Comparison of ENCODE assay signal across 30 cellular contexts in the genomic region with DNA sequence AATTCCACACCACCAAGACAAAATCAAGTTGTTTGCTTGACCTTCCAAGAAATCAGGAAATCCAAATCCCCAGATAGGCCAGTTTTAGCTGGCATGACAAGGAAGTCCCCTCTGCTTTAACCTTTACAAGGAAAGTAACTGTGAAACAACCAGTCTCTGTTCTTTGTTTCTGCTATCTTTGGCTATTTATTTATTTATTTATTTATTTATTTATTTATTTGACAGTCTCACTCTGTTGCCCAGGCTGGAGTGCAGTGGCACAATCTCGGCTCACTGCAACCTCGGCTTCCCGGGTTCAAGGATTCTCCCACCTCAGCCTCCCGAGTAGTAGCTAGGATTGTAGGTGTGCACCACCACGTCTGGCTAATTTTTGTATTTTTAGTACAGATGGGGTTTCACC. TPM values are rescaled to one million over a fixed set of nuclear protein-coding genes. Genes with fewer than 3 reads are reported as not detected.
A peak's percentile ranks its signal among the peaks of the same experiment; 100 is the strongest.
DNase-seq lines count a peak whose midpoint lies in the region; ATAC-seq, FAIRE-seq and TF ChIP-seq lines count a peak whose summit lies in the region.
"Had no signal": no experiment of that assay in that cellular context is flagged by ENCODE, and none has a peak within 500 bp of the region (broad histone marks: within the 10 kb centered on the region; RNA-seq: fewer than 3 reads in every experiment).

No MANE protein-coding gene starts in this region.

- CTCF ChIA-PET in A549 (lab: Yijun Ruan, JAX): interaction anchor here (1.0 to 3.3 kb wide), 3 partner anchors 50 to 179 kb away, joined by 3 to 11 read pairs (median 4); no protein-coding TSS in a partner anchor
- CTCF ChIA-PET in HEK293 (lab: Yijun Ruan, JAX): no interaction called here

- H3K36me3 Mint-ChIP-seq in dendritic cell treated with granulocyte-macrophage colony-stimulating factor and Interleukin-4, amounts not matched to agents 40 ng/mL and 50 ng/mL, for 4 days (ENCODE audit: low read depth): no peaks in the 10 kb centered on the region
- H3K36me3 Mint-ChIP-seq: CD4-positive, alpha-beta memory T cell; CD4-positive, CD25-positive, alpha-beta regulatory T cell; CD8-positive, alpha-beta memory T cell had no signal

- no peak for FAIRE-seq in A549 (lab: Jason Lieb, UNC)
- FAIRE-seq: GM12878, GM12892, GM18507 had no signal

- H3K4me3 Mint-ChIP-seq in dendritic cell treated with granulocyte-macrophage colony-stimulating factor and Interleukin-4, amounts not matched to agents 40 ng/mL and 50 ng/mL, for 4 days: no peak overlapping the region
- H3K4me3 Mint-ChIP-seq: CD14-positive monocyte; CD4-positive, alpha-beta memory T cell; CD4-positive, CD25-positive, alpha-beta regulatory T cell; CD8-positive, alpha-beta memory T cell had no signal

- no peak for ATAC-seq in A549
- ATAC-seq in right cardiac atrium: no peak
- ATAC-seq in HG03135 (IDR thresholded peaks at IDR 0.05; ENCODE audit: unreplicated experiment): no peak
- ATAC-seq: GM12878 had no signal

- DNase-seq in A549 (ENCODE audit: low read depth in 1 of 2, low spot score in 1 of 2) (no peak), right cardiac atrium (no peak)
- DNase-seq: ACHN; BE2C; C1 segment of cervical spinal cord; CD4-positive, alpha-beta memory T cell; CD4-positive, CD25-positive, alpha-beta regulatory T cell; CD8-positive, alpha-beta memory T cell; COR-L47; DMS 273 treated with DMSO at 0.1 percent for 48 hours; DMS153; DMS53; DMS79; DND-41; EL; GDM1 had no signal

- H3K9me3 ChIP-seq in A549: no peaks in the 10 kb centered on the region
- no peaks in the 10 kb centered on the region for H3K9me3 ChIP-seq in HEK293 (ENCODE audit: control insufficient read depth, insufficient read depth, low read depth, low read length)
- no peaks in the 10 kb centered on the region for H3K9me3 ChIP-seq in right cardiac atrium (ENCODE audit: control insufficient read depth, low read length)
- H3K9me3 ChIP-seq: BE2C, BLaER1 had no signal

- no peak for TF ChIP-seq RAD21 in A549 (conservative IDR thresholded peaks at IDR 0.05 in 1 of 2, IDR thresholded peaks at IDR 0.05 in 1 of 2)

- no peak overlapping the region for H3K4me2 ChIP-seq in A549
- H3K4me2 ChIP-seq: BLaER1 had no signal

- peak overlapping the region; percentile 67 for H3K27ac Mint-ChIP-seq in dendritic cell treated with granulocyte-macrophage colony-stimulating factor and Interleukin-4, amounts not matched to agents 40 ng/mL and 50 ng/mL, for 4 days
- H3K27ac Mint-ChIP-seq: CD4-positive, alpha-beta memory T cell had no signal

- H3K27ac ChIP-seq in A549 (no peak overlapping the region), HEK293 (ENCODE audit: extremely low read depth, low read depth, low read length) (no peak overlapping the region), right cardiac atrium (ENCODE audit: low read length) (no peak overlapping the region)
- H3K27ac ChIP-seq: 22Rv1, BLaER1 had no signal

- H3K9me3 Mint-ChIP-seq in dendritic cell treated with granulocyte-macrophage colony-stimulating factor and Interleukin-4, amounts not matched to agents 40 ng/mL and 50 ng/mL, for 4 days: no peaks in the 10 kb centered on the region
- H3K9me3 Mint-ChIP-seq: CD14-positive monocyte; CD4-positive, CD25-positive, alpha-beta regulatory T cell; CD8-positive, alpha-beta memory T cell had no signal

- intact Hi-C loops in dendritic cell treated with granulocyte-macrophage colony-stimulating factor and Interleukin-4, amounts not matched to agents 40 ng/mL and 50 ng/mL, for 4 days (cut with micrococcal nuclease): no loop called here
- intact Hi-C loops in right cardiac atrium (cut with DNase I): loop anchor here in 1 of 4 donors (5.0 kb wide), 1 partner anchor 178 kb away; no protein-coding TSS in a partner anchor

- no peaks in the 10 kb centered on the region for H3K27me3 ChIP-seq in right cardiac atrium (ENCODE audit: control insufficient read depth, insufficient read depth)
- H3K27me3 ChIP-seq: BE2C, BLaER1 had no signal

- TF ChIP-seq CTCF in A549 (IDR thresholded peaks at IDR 0.05) (no peak), HEK293 (tag by site-specific recombination; IDR thresholded peaks at IDR 0.05) (no peak)

- no peaks in the 10 kb centered on the region for H3K27me3 Mint-ChIP-seq in dendritic cell treated with granulocyte-macrophage colony-stimulating factor and Interleukin-4, amounts not matched to agents 40 ng/mL and 50 ng/mL, for 4 days
- H3K27me3 Mint-ChIP-seq: CD4-positive, alpha-beta memory T cell; CD4-positive, CD25-positive, alpha-beta regulatory T cell; CD8-positive, alpha-beta memory T cell had no signal

- no peak for TF ChIP-seq POLR2A in A549 (IDR thresholded peaks at IDR 0.05; ENCODE audit: low read length)

- H3K4me1 ChIP-seq in A549 (0 out of 3 replicates have a peak, but pooled peaks cover 4% of the 10 kb centered on the region), HEK293 (ENCODE audit: control insufficient read depth, insufficient read depth, low read length) (no peaks in the 10 kb centered on the region), right cardiac atrium (ENCODE audit: control insufficient read depth, insufficient read depth, low read length) (no peaks in the 10 kb centered on the region)
- H3K4me1 ChIP-seq: BLaER1 had no signal

- WGBS in A549 (ENCODE audit: missing lambda C conversion rate): 95% methylated on average over 5 of the region's 5 CpGs
- WGBS in right cardiac atrium: 94% methylated on average over 5 of the region's 5 CpGs

- no peaks in the 10 kb centered on the region for H3K36me3 ChIP-seq in HEK293 (ENCODE audit: control insufficient read depth in 2 of 2, insufficient read depth in 1 of 2, low read length in 2 of 2)
- H3K36me3 ChIP-seq: BE2C, BLaER1 had no signal

- H3K4me3 ChIP-seq in A549 (no peak overlapping the region), HEK293 (ENCODE audit: low read depth, low read length) (no peak overlapping the region), right cardiac atrium (ENCODE audit: low read length) (no peak overlapping the region)
- H3K4me3 ChIP-seq: BLaER1, GM12878 had no signal

- POLR2A ChIA-PET in A549 (lab: Yijun Ruan, JAX) (interaction anchor here (0.5 kb wide), 1 partner anchor 371 kb away, joined by 5 read pairs; no protein-coding TSS in a partner anchor), HEK293 (lab: Yijun Ruan, JAX) (no interaction called here)

- peaks cover 46% of the 10 kb centered on the region for H3K4me1 Mint-ChIP-seq in dendritic cell treated with granulocyte-macrophage colony-stimulating factor and Interleukin-4, amounts not matched to agents 40 ng/mL and 50 ng/mL, for 4 days (ENCODE audit: low read depth)

- TF ChIP-seq EP300 in A549 (IDR thresholded peaks at IDR 0.05): no peak

TF ChIP-seq in A549, 52 proteins besides CTCF, POLR2A, EP300 and RAD21:
- 0 out of 2 replicates have a peak, but pooled peaks have one; percentile 7 for TF ChIP-seq ZC3H11A (IDR thresholded peaks at IDR 0.05)
- TF ChIP-seq, protein P1, sequence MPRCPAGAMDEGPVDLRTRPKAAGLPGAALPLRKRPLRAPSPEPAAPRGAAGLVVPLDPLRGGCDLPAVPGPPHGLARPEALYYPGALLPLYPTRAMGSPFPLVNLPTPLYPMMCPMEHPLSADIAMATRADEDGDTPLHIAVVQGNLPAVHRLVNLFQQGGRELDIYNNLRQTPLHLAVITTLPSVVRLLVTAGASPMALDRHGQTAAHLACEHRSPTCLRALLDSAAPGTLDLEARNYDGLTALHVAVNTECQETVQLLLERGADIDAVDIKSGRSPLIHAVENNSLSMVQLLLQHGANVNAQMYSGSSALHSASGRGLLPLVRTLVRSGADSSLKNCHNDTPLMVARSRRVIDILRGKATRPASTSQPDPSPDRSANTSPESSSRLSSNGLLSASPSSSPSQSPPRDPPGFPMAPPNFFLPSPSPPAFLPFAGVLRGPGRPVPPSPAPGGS (IDR thresholded peaks at IDR 0.05): no peak

TF ChIP-seq in HEK293, 187 proteins besides CTCF, POLR2A, EP300 and RAD21 (continues in another document):
- TF ChIP-seq ZNF292 (tag by site-specific recombination; IDR thresholded peaks at IDR 0.05; ENCODE audit: borderline replicate concordance, low read depth): 0 out of 2 replicates have a peak, but pooled peaks have one; percentile 66
- peak; percentile 83 for TF ChIP-seq ZNF560 (tag by site-specific recombination; IDR thresholded peaks at IDR 0.05; ENCODE audit: borderline replicate concordance)
- TF ChIP-seq, protein P2, sequence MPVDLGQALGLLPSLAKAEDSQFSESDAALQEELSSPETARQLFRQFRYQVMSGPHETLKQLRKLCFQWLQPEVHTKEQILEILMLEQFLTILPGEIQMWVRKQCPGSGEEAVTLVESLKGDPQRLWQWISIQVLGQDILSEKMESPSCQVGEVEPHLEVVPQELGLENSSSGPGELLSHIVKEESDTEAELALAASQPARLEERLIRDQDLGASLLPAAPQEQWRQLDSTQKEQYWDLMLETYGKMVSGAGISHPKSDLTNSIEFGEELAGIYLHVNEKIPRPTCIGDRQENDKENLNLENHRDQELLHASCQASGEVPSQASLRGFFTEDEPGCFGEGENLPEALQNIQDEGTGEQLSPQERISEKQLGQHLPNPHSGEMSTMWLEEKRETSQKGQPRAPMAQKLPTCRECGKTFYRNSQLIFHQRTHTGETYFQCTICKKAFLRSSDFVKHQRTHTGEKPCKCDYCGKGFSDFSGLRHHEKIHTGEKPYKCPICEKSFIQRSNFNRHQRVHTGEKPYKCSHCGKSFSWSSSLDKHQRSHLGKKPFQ (tag by site-specific recombination; IDR thresholded peaks at IDR 0.05): 0 out of 2 replicates have a peak, but pooled peaks have one; percentile 35

RNA-seq across cellular contexts. Expression of a gene that starts 14.5 kb away (rescaled TPM):
- 44.1 and 59.2 TPM in 2 replicates for polyA plus RNA-seq in A549 (2011; rRNA removed)
- polyA plus RNA-seq in A549 (2012; cell fraction: cytosol; rRNA removed): 40.7 and 45.8 TPM in 2 replicates
- polyA plus RNA-seq in A549 (2012; cell fraction: nucleus; rRNA removed): 37.0 and 47.2 TPM in 2 replicates
- 56.8 to 59.4 TPM (median 59.2 TPM) in 3 replicates for polyA plus RNA-seq in A549 (2017; fragmentation: RNase III; extraction: RNeasy Plus Mini Kit Qiagen cat#74134 plus additional on column Dnase treatment)
- 9.1 and 18.3 TPM in 2 replicates for polyA minus RNA-seq in A549 (2011; rRNA and poly(A)+ RNA removed)
- 1 to 10 TPM; 5.6 to 8.2 (median 6.2) TPM for total RNA-seq in right cardiac atrium
- 7.0 TPM for polyA plus RNA-seq in right cardiac atrium

RNA-seq across cellular contexts. Expression of a gene that starts 38.5 kb away (rescaled TPM):
- polyA plus RNA-seq in A549 (2011; rRNA removed) (not detected in 2 replicates), A549 (2017; fragmentation: RNase III; extraction: RNeasy Plus Mini Kit Qiagen cat#74134 plus additional on column Dnase treatment) (not detected in 3 replicates), right cardiac atrium (not detected)
- not detected in 2 replicates for polyA plus RNA-seq in A549 (2012; cell fraction: cytosol; rRNA removed)
- not detected in 2 replicates for polyA plus RNA-seq in A549 (2012; cell fraction: nucleus; rRNA removed)
- not detected in 2 replicates for polyA minus RNA-seq in A549 (2011; rRNA and poly(A)+ RNA removed)
- not detected for total RNA-seq in right cardiac atrium
- total RNA-seq: A172, A673, Daoy, G401, GM12878 had no signal
- polyA plus RNA-seq: AG04450 had no signal

RNA-seq across cellular contexts. Expression of a gene that starts 41.3 kb away (rescaled TPM):
- polyA plus RNA-seq in A549 (2011; rRNA removed): 67.5 and 73.4 TPM in 2 replicates
- polyA plus RNA-seq in A549 (2012; cell fraction: cytosol; rRNA removed): 17.7 and 20.3 TPM in 2 replicates
- polyA plus RNA-seq in A549 (2012; cell fraction: nucleus; rRNA removed): 10.0 and 13.6 TPM in 2 replicates
- 66.3 to 75.5 TPM (median 66.6 TPM) in 3 replicates for polyA plus RNA-seq in A549 (2017; fragmentation: RNase III; extraction: RNeasy Plus Mini Kit Qiagen cat#74134 plus additional on column Dnase treatment)
- 48.1 and 51.3 TPM in 2 replicates for polyA minus RNA-seq in A549 (2011; rRNA and poly(A)+ RNA removed)
- total RNA-seq in right cardiac atrium: 10 to 100 TPM; 52.2 to 66.5 (median 56.4) TPM
- polyA plus RNA-seq in right cardiac atrium: 31.9 TPM
